8 cellular contexts compared by ENCODE assay signal in genomic region chr14:24146978-24147760, GRCh38. TPM values are rescaled to one million over a fixed set of nuclear protein-coding genes. Genes with fewer than 3 reads are reported as not detected.
DNase-seq lines count a peak whose midpoint lies in the region; ATAC-seq and TF ChIP-seq lines count a peak whose summit lies in the region.

Gene RNF31, plus strand, starts transcription at chr14:24147498. Its CDS starts 201 bp downstream, at chr14:24147699.

- H3K36me3 ChIP-seq in SU-DHL-6 (ENCODE audit: low read length) = 0 out of 2 replicates have a peak, but pooled peaks cover 6% of the 10 kb centered on the region
- no peaks in the 10 kb centered on the region for H3K36me3 ChIP-seq in parathyroid adenoma (ENCODE audit: control insufficient read depth, insufficient read depth, low read length)
- H3K36me3 ChIP-seq in tibial nerve = peaks cover 5 to 46% (median 15%) of the 10 kb centered on the region in 3 donors

- H3K4me1 ChIP-seq in parathyroid adenoma = peaks cover 14% of the 10 kb centered on the region
- peaks cover 4 to 59% (median 21%) of the 10 kb centered on the region in 4 donors for H3K4me1 ChIP-seq in tibial nerve

- peaks cover 10% of the 10 kb centered on the region; the same call in 1 of the 2 replicates for H3F3A ChIP-seq in SU-DHL-6 (ENCODE audit: insufficient read depth)

- peak within 1 kb of the TSS; percentile 96 for H3K27ac Mint-ChIP-seq in activated naive CD8-positive, alpha-beta T cell treated with anti-CD3 and anti-CD28 coated beads, Interleukin-2, amount 10 ng/mL, durations not matched to agents 7 days and 5 days

- TF ChIP-seq CTCF in SU-DHL-6 (IDR thresholded peaks at IDR 0.05; ENCODE audit: insufficient read depth, low read length, poor library complexity, severe bottlenecking) (no peak), parathyroid adenoma (IDR thresholded peaks at IDR 0.05) (no peak), tibial nerve (IDR thresholded peaks at IDR 0.05) (peak in 1 of 5 experiments; percentile 15)

- H3K9me3 ChIP-seq in SU-DHL-6 (ENCODE audit: insufficient read depth, low read length) (no peaks in the 10 kb centered on the region), parathyroid adenoma (ENCODE audit: control insufficient read depth, low read length) (no peaks in the 10 kb centered on the region), tibial nerve (no peaks in the 10 kb centered on the region)

- peaks cover 54% of the 10 kb centered on the region for H3K4me1 Mint-ChIP-seq in activated naive CD8-positive, alpha-beta T cell treated with anti-CD3 and anti-CD28 coated beads, Interleukin-2, amount 10 ng/mL, durations not matched to agents 7 days and 5 days

- H3K27ac ChIP-seq in SU-DHL-6 (ENCODE audit: low read depth, low read length) (peak within 1 kb of the TSS; percentile 81), parathyroid adenoma (peak within 1 kb of the TSS; percentile 93), tibial nerve (peak within 1 kb of the TSS; percentile 85 to 97 (median 92))

- intact Hi-C loops in Right ventricle myocardium inferior (cut with DNase I) = loop anchor here (1.0 to 10.0 kb wide), 3 partner anchors 33 to 288 kb away; partner anchors contain the start of genes DCAF11, IPO4 and NRL

- no peaks in the 10 kb centered on the region for H3K9me2 ChIP-seq in SU-DHL-6 (replicated peaks; ENCODE audit: insufficient read depth, low read length)

- peak within 1 kb of the TSS; percentile 94 for H3K4me3 Mint-ChIP-seq in activated naive CD8-positive, alpha-beta T cell treated with anti-CD3 and anti-CD28 coated beads, Interleukin-2, amount 10 ng/mL, durations not matched to agents 7 days and 5 days

- H3K79me2 ChIP-seq in SU-DHL-6 (ENCODE audit: insufficient read depth, low read length) (peaks cover 26% of the 10 kb centered on the region), parathyroid adenoma (peaks cover 21% of the 10 kb centered on the region)

- DNase-seq in NCI-H128 (lab: John Stamatoyannopoulos, UW; ENCODE audit: unreplicated experiment) (peak; percentile 96), Right ventricle myocardium inferior (ENCODE audit: missing footprints) (peak; percentile 98), tibial nerve (ENCODE audit: low spot score in 2 of 2) (peak; percentile 97 to 98)
- peak; percentile 95 for DNase-seq in activated naive CD8-positive, alpha-beta T cell treated with anti-CD3 and anti-CD28 coated beads, Interleukin-2, amount 10 ng/mL, durations not matched to agents 7 days and 5 days

- H3K9me3 Mint-ChIP-seq in activated naive CD8-positive, alpha-beta T cell treated with anti-CD3 and anti-CD28 coated beads, Interleukin-2, amount 10 ng/mL, durations not matched to agents 7 days and 5 days = no peaks in the 10 kb centered on the region

- H3K4me2 ChIP-seq in SU-DHL-6 (ENCODE audit: low read depth, low read length, poor library complexity, severe bottlenecking) = peak within 1 kb of the TSS; percentile 96
- H3K4me2 ChIP-seq in parathyroid adenoma (ENCODE audit: low read length) = peak within 1 kb of the TSS; percentile 89

- 0% methylated on average over 33 to 40 of the region's 57 CpGs for WGBS in tibial nerve, 2 donors

- no peaks in the 10 kb centered on the region for H3K27me3 Mint-ChIP-seq in activated naive CD8-positive, alpha-beta T cell treated with anti-CD3 and anti-CD28 coated beads, Interleukin-2, amount 10 ng/mL, durations not matched to agents 7 days and 5 days

- H3K36me3 Mint-ChIP-seq in activated naive CD8-positive, alpha-beta T cell treated with anti-CD3 and anti-CD28 coated beads, Interleukin-2, amount 10 ng/mL, durations not matched to agents 7 days and 5 days = peaks cover 44% of the 10 kb centered on the region

- peak; percentile 84 for ATAC-seq in HG02678 (IDR thresholded peaks at IDR 0.05; ENCODE audit: unreplicated experiment)
- peak; percentile 82 for ATAC-seq in activated naive CD8-positive, alpha-beta T cell treated with anti-CD3 and anti-CD28 coated beads, Interleukin-2, amount 10 ng/mL, durations not matched to agents 7 days and 5 days (ENCODE audit: low read depth)
- ATAC-seq in Right ventricle myocardium inferior = peak; percentile 95

- TF ChIP-seq POLR2A in GM10847 (IDR thresholded peaks at IDR 0.05; ENCODE audit: extremely low read depth, insufficient read length) (peak; percentile 47), tibial nerve (IDR thresholded peaks at IDR 0.05) (peak; percentile 21 to 75)

- peak within 1 kb of the TSS; percentile 91 for H3K9ac ChIP-seq in SU-DHL-6 (ENCODE audit: low read length)
- H3K9ac ChIP-seq in parathyroid adenoma = peak within 1 kb of the TSS; percentile 74

- peak; percentile 29 to 88 for TF ChIP-seq EP300 in tibial nerve (IDR thresholded peaks at IDR 0.05)

- peak within 1 kb of the TSS; percentile 95 for H3K4me3 ChIP-seq in SU-DHL-6 (ENCODE audit: insufficient read depth, low read length, poor library complexity, severe bottlenecking)
- H3K4me3 ChIP-seq in parathyroid adenoma (ENCODE audit: low read depth, low read length) = peak within 1 kb of the TSS; percentile 72
- H3K4me3 ChIP-seq in tibial nerve = peak within 1 kb of the TSS; percentile 82 to 98 (median 96)

- peak within 1 kb of the TSS; percentile 31 for H2AFZ ChIP-seq in SU-DHL-6 (ENCODE audit: low read depth, low read length, severe bottlenecking)
- H2AFZ ChIP-seq in parathyroid adenoma = peak within 1 kb of the TSS; percentile 96

- no peaks in the 10 kb centered on the region for H3K27me3 ChIP-seq in SU-DHL-6 (ENCODE audit: low read length)
- H3K27me3 ChIP-seq in parathyroid adenoma (ENCODE audit: control insufficient read depth, insufficient read depth, low read length) = no peaks in the 10 kb centered on the region
- no peaks in the 10 kb centered on the region for H3K27me3 ChIP-seq in tibial nerve

- H4K20me1 ChIP-seq in SU-DHL-6 (ENCODE audit: low read depth, low read length) = no peaks in the 10 kb centered on the region

- POLR2A ChIA-PET in activated naive CD8-positive, alpha-beta T cell treated with anti-CD3 and anti-CD28 coated beads, Interleukin-2, amount 10 ng/mL, durations not matched to agents 7 days and 5 days (lab: Charles Lee) = interaction anchor here (0.8 to 14.1 kb wide), 24 partner anchors 9 to 283 kb away, joined by 3 to 347 read pairs (median 8); partner anchors contain the start of genes CBLN3, CHMP4A, DCAF11 and IPO4

RNA-seq across cellular contexts. Expression of gene RNF31, which starts in this region (rescaled TPM):
- total RNA-seq in activated naive CD8-positive, alpha-beta T cell treated with anti-CD3 and anti-CD28 coated beads, Interleukin-2, amount 10 ng/mL, durations not matched to agents 7 days and 5 days = 100 to 1,000 TPM; 131 to 153 TPM
- total RNA-seq in Right ventricle myocardium inferior = 33.4 TPM
- total RNA-seq in tibial nerve = 100 to 1,000 TPM in 1 of 4 donors, 10 to 100 TPM in 3; 33.5 to 112 (median 72.9) TPM

Comparison
In these comparisons a context has a peak if more than half of its experiments do, and no peak if none do; other contexts are left out.
1. Peak in every context shown above with its lines: DNase-seq, ATAC-seq, H3K4me3 ChIP-seq and H3K27ac ChIP-seq.